In the genomic region with DNA sequence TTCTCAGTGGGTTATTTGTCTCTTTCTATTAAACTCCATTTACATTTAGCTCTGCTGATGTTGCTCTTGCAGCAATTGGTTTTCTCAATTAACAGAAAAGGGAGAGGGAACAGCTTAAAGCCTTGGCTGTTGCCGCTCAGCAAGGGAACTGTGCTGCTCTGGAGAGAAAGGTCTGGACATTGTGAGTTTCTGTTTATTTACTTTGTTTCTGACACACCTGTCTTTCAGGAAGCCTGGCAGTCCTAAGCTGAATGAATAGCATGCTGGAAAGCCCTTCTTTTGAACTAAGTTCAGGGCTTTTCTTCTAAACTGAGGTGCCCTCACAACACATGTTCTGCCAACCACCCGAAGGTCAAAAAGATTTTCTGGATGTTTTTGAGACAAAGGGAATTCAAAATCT, we compare ENCODE assay signal across 11 cellular contexts.
"Had no signal": no experiment of that assay in that cellular context is flagged by ENCODE, and none has a peak within 500 bp of the region (broad histone marks: within the 10 kb centered on the region; RNA-seq: fewer than 3 reads in every experiment).

No MANE protein-coding gene starts in this region.

- H3K27ac ChIP-seq: ovary, thoracic aorta had no signal

- H3K9me3 Mint-ChIP-seq: activated naive CD4-positive, alpha-beta T cell treated with anti-CD3 and anti-CD28 coated beads, Interleukin-2, amount 10 ng/mL, durations not matched to agents 7 days and 5 days; activated T-cell treated with anti-CD3 and anti-CD28 coated beads, Interleukin-2, amount 50 U/mL, for 24 hours; stimulated activated effector memory CD8-positive, alpha-beta T cell treated with anti-CD3 and anti-CD28 coated beads, Interleukin-12 subunit alpha, Interleukin-12 subunit beta, amount 100 ng/mL, for 72 hours had no signal

- H3K27me3 Mint-ChIP-seq: activated naive CD4-positive, alpha-beta T cell treated with anti-CD3 and anti-CD28 coated beads, Interleukin-2, amount 10 ng/mL, durations not matched to agents 7 days and 5 days; activated T-cell treated with anti-CD3 and anti-CD28 coated beads, Interleukin-2, amount 50 U/mL, for 24 hours had no signal

- H3K4me3 ChIP-seq: ovary, thoracic aorta had no signal

- H3K4me3 Mint-ChIP-seq: activated CD4-positive, alpha-beta memory T cell treated with anti-CD3 and anti-CD28 coated beads, Interleukin-2, amount 10 ng/mL, durations not matched to agents 7 days and 5 days; activated naive CD4-positive, alpha-beta T cell treated with anti-CD3 and anti-CD28 coated beads, Interleukin-2, amount 10 ng/mL, durations not matched to agents 7 days and 5 days; activated T-cell treated with anti-CD3 and anti-CD28 coated beads, Interleukin-2, amount 50 U/mL, for 24 hours; naive thymus-derived CD4-positive, alpha-beta T cell; stimulated activated effector memory CD8-positive, alpha-beta T cell treated with anti-CD3 and anti-CD28 coated beads, Interleukin-12 subunit alpha, Interleukin-12 subunit beta, amount 100 ng/mL, for 72 hours had no signal

- H3K27ac Mint-ChIP-seq: activated CD4-positive, alpha-beta memory T cell treated with anti-CD3 and anti-CD28 coated beads, Interleukin-2, amount 10 ng/mL, durations not matched to agents 7 days and 5 days; activated naive CD4-positive, alpha-beta T cell treated with anti-CD3 and anti-CD28 coated beads, Interleukin-2, amount 10 ng/mL, durations not matched to agents 7 days and 5 days; activated T-cell treated with anti-CD3 and anti-CD28 coated beads, Interleukin-2, amount 50 U/mL, for 24 hours; stimulated activated effector memory CD8-positive, alpha-beta T cell treated with anti-CD3 and anti-CD28 coated beads, Interleukin-12 subunit alpha, Interleukin-12 subunit beta, amount 100 ng/mL, for 72 hours had no signal

- DNase-seq: activated CD4-positive, alpha-beta memory T cell treated with anti-CD3 and anti-CD28 coated beads, Interleukin-2, amount 10 ng/mL, durations not matched to agents 7 days and 5 days; activated CD4-positive, alpha-beta T cell treated with anti-CD3 and anti-CD28 coated beads for 4 hours; activated naive CD4-positive, alpha-beta T cell treated with anti-CD3 and anti-CD28 coated beads, Interleukin-2, amount 10 ng/mL, durations not matched to agents 7 days and 5 days; activated T-cell treated with anti-CD3 and anti-CD28 coated beads, Interleukin-2, amount 50 U/mL, for 24 hours; mammary epithelial cell; naive thymus-derived CD4-positive, alpha-beta T cell; ovary; stimulated activated CD4-positive, alpha-beta T cell treated with anti-CD3 and anti-CD28 coated beads, Interleukin-12 subunit alpha, Interleukin-12 subunit beta, amount 100 ng/mL, for 4 hours; stimulated activated CD4-positive, alpha-beta T cell treated with anti-CD3 and anti-CD28 coated beads, Interleukin-2, amount 100 ng/mL, for 24 hours had no signal

- H3K9me3 ChIP-seq: ovary, thoracic aorta had no signal

- H3K36me3 Mint-ChIP-seq: activated naive CD4-positive, alpha-beta T cell treated with anti-CD3 and anti-CD28 coated beads, Interleukin-2, amount 10 ng/mL, durations not matched to agents 7 days and 5 days; naive thymus-derived CD4-positive, alpha-beta T cell; stimulated activated effector memory CD8-positive, alpha-beta T cell treated with anti-CD3 and anti-CD28 coated beads, Interleukin-12 subunit alpha, Interleukin-12 subunit beta, amount 100 ng/mL, for 72 hours had no signal

- H3K36me3 ChIP-seq: ovary, thoracic aorta had no signal

- H3K27me3 ChIP-seq: ovary had no signal

- H3K4me1 Mint-ChIP-seq: activated CD4-positive, alpha-beta memory T cell treated with anti-CD3 and anti-CD28 coated beads, Interleukin-2, amount 10 ng/mL, durations not matched to agents 7 days and 5 days; activated naive CD4-positive, alpha-beta T cell treated with anti-CD3 and anti-CD28 coated beads, Interleukin-2, amount 10 ng/mL, durations not matched to agents 7 days and 5 days; naive thymus-derived CD4-positive, alpha-beta T cell; stimulated activated effector memory CD8-positive, alpha-beta T cell treated with anti-CD3 and anti-CD28 coated beads, Interleukin-12 subunit alpha, Interleukin-12 subunit beta, amount 100 ng/mL, for 72 hours had no signal
